In the genomic region with DNA sequence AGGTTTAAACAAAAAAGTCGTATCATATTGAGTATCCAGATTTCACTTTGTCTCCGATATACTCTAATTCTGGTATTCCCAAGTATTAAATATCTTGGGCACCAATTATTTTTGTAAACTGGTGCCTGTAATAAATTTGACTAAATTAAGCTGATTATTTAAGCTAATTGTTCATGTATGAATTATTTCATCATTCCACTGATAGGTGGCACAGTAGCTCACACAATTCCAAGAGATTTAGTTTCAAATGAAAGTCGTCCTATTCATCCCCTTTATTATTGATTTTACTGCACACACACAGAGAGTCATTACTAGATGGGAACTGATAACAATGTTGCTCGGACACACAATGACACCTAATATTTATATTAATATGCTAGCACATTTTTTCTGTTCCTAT, we compare ENCODE assay signal across 28 cellular contexts.
"Had no signal": no experiment of that assay in that cellular context is flagged by ENCODE, and none has a peak within 500 bp of the region (broad histone marks: within the 10 kb centered on the region; RNA-seq: fewer than 3 reads in every experiment).

No MANE protein-coding gene starts in this region.

- H3K27ac Mint-ChIP-seq: activated T-cell treated with anti-CD3 and anti-CD28 coated beads, Interleukin-2, amount 50 U/mL, for 24 hours; immature natural killer cell; naive thymus-derived CD8-positive, alpha-beta T cell; stimulated activated naive B cell treated with anti-CD40 and anti-IgM and Interleukin-4, amounts not matched to agents 10 μg/mL and 1 μg/mL and 100 μg/mL, for 72 hours; T-helper 1 cell treated with Interleukin-12 subunit alpha and Interleukin-12 subunit beta and Interleukin-4 antibody, amounts not matched to agents 30 μg/mL and 1 μg/mL, for 36 hours had no signal

- H3K27me3 Mint-ChIP-seq: activated T-cell treated with anti-CD3 and anti-CD28 coated beads, Interleukin-2, amount 50 U/mL, for 24 hours; central memory CD8-positive, alpha-beta T cell; naive thymus-derived CD8-positive, alpha-beta T cell; stimulated activated naive B cell treated with anti-CD40 and anti-IgM and Interleukin-4, amounts not matched to agents 10 μg/mL and 1 μg/mL and 100 μg/mL, for 72 hours had no signal

- H3K27me3 ChIP-seq: colonic mucosa, heart left ventricle, right atrium auricular region, stomach, tibial nerve had no signal

- H3K4me3 ChIP-seq: breast epithelium, colonic mucosa, heart left ventricle, right atrium auricular region, stomach, tibial nerve had no signal

- DNase-seq: activated CD4-positive, alpha-beta T cell treated with anti-CD3 and anti-CD28 coated beads for 48 hours; activated CD4-positive, alpha-beta T cell treated with anti-CD3 and anti-CD28 coated beads, Interleukin-2, amount 50 U/mL, for 48 hours; activated CD8-positive, alpha-beta memory T cell treated with anti-CD3 and anti-CD28 coated beads, Interleukin-2, amount 50 U/mL, for 4 hours; activated gamma-delta T cell treated with Interleukin-2 at 50 U/mL for 16 hours; activated naive CD4-positive, alpha-beta T cell treated with anti-CD3 and anti-CD28 coated beads, Interleukin-2, amount 50 U/mL, for 16 hours; activated T-cell treated with anti-CD3 and anti-CD28 coated beads, Interleukin-2, amount 50 U/mL, for 24 hours; amygdala; colonic mucosa; effector CD8-positive, alpha-beta T cell; heart left ventricle; hypothalamus; immature natural killer cell; mesenchymal stem cell; naive thymus-derived CD8-positive, alpha-beta T cell; nucleus accumbens; stimulated activated CD4-positive, alpha-beta T cell treated with anti-CD3 and anti-CD28 coated beads, Interleukin-15, amount 100 ng/mL, for 24 hours; stimulated activated CD4-positive, alpha-beta T cell treated with anti-CD3 and anti-CD28 coated beads, Interleukin-2, amount 100 ng/mL, for 24 hours; stimulated activated naive B cell treated with anti-CD40 and anti-IgM and Interleukin-4, amounts not matched to agents 10 μg/mL and 1 μg/mL and 100 μg/mL, for 72 hours; stomach; T-helper 9 cell; WERI-Rb-1 had no signal

- H3K36me3 Mint-ChIP-seq: immature natural killer cell; naive thymus-derived CD8-positive, alpha-beta T cell; stimulated activated naive B cell treated with anti-CD40 and anti-IgM and Interleukin-4, amounts not matched to agents 10 μg/mL and 1 μg/mL and 100 μg/mL, for 72 hours had no signal

- H3K9me3 Mint-ChIP-seq: activated T-cell treated with anti-CD3 and anti-CD28 coated beads, Interleukin-2, amount 50 U/mL, for 24 hours; stimulated activated naive B cell treated with anti-CD40 and anti-IgM and Interleukin-4, amounts not matched to agents 10 μg/mL and 1 μg/mL and 100 μg/mL, for 72 hours; T-helper 1 cell treated with Interleukin-12 subunit alpha and Interleukin-12 subunit beta and Interleukin-4 antibody, amounts not matched to agents 30 μg/mL and 1 μg/mL, for 36 hours had no signal

- H3K27ac ChIP-seq: breast epithelium, colonic mucosa, heart left ventricle, parathyroid adenoma, right atrium auricular region, stomach, tibial nerve, WERI-Rb-1 had no signal

- H3K4me3 Mint-ChIP-seq: activated T-cell treated with anti-CD3 and anti-CD28 coated beads, Interleukin-2, amount 50 U/mL, for 24 hours; central memory CD8-positive, alpha-beta T cell; immature natural killer cell; naive thymus-derived CD8-positive, alpha-beta T cell; neural crest cell; stimulated activated naive B cell treated with anti-CD40 and anti-IgM and Interleukin-4, amounts not matched to agents 10 μg/mL and 1 μg/mL and 100 μg/mL, for 72 hours; T-helper 1 cell treated with Interleukin-12 subunit alpha and Interleukin-12 subunit beta and Interleukin-4 antibody, amounts not matched to agents 30 μg/mL and 1 μg/mL, for 36 hours had no signal

- H3K4me1 ChIP-seq: breast epithelium, colonic mucosa, heart left ventricle, parathyroid adenoma, right atrium auricular region, stomach, tibial nerve had no signal

- H3K36me3 ChIP-seq: breast epithelium, colonic mucosa, heart left ventricle, right atrium auricular region, stomach, tibial nerve, WERI-Rb-1 had no signal

- H3K4me1 Mint-ChIP-seq: central memory CD8-positive, alpha-beta T cell; immature natural killer cell; naive thymus-derived CD8-positive, alpha-beta T cell; neural crest cell; stimulated activated naive B cell treated with anti-CD40 and anti-IgM and Interleukin-4, amounts not matched to agents 10 μg/mL and 1 μg/mL and 100 μg/mL, for 72 hours had no signal

- H3K9me3 ChIP-seq: colonic mucosa, heart left ventricle, right atrium auricular region, tibial nerve had no signal
